In genomic region chr20:50788045-50788867, GRCh38 we compare ENCODE assay signal across 1 cellular context.
TF ChIP-seq lines count a peak whose summit lies in the region.

No MANE protein-coding gene starts in this region.

TF ChIP-seq in HepG2, 621 proteins besides CTCF, POLR2A, EP300 and RAD21 (continued from another document and continues in another):
- TF ChIP-seq SNAI1 (CRISPR knock-in tag; IDR thresholded peaks at IDR 0.05; ENCODE audit: borderline replicate concordance) (no peak), NR2F2 (IDR thresholded peaks at IDR 0.05; ENCODE audit: borderline replicate concordance, low read depth) (no peak), ZNF207 (IDR thresholded peaks at IDR 0.05; ENCODE audit: borderline replicate concordance) (no peak), SMC3 (IDR thresholded peaks at IDR 0.05; ENCODE audit: low read length) (peak; percentile 60; the same call in 1 of the 2 replicates), HMGXB4 (CRISPR knock-in tag; IDR thresholded peaks at IDR 0.05; ENCODE audit: borderline replicate concordance in 1 of 2, low read depth in 1 of 2) (peak; percentile 55 to 66; a peak in 2 of 4 replicates), GLI4 (CRISPR knock-in tag; IDR thresholded peaks at IDR 0.05; ENCODE audit: borderline replicate concordance) (no peak), CHD2 (IDR thresholded peaks at IDR 0.05; ENCODE audit: low read depth, low read length) (no peak), ZNF704 (CRISPR knock-in tag; IDR thresholded peaks at IDR 0.05; ENCODE audit: borderline replicate concordance) (no peak), MXI1 (IDR thresholded peaks at IDR 0.05; ENCODE audit: borderline replicate concordance, low read depth, low read length) (no peak), ZNF75D (CRISPR knock-in tag; IDR thresholded peaks at IDR 0.05; ENCODE audit: borderline replicate concordance) (no peak), ZNF30 (CRISPR knock-in tag; IDR thresholded peaks at IDR 0.05) (no peak), ZNF3 (CRISPR knock-in tag; IDR thresholded peaks at IDR 0.05) (no peak), ZNF7 (CRISPR knock-in tag; IDR thresholded peaks at IDR 0.05) (no peak), ZNF318 (CRISPR knock-in tag; IDR thresholded peaks at IDR 0.05) (no peak), HDAC6 (IDR thresholded peaks at IDR 0.05; ENCODE audit: low read depth, low read length) (no peak), ZNF792 (CRISPR knock-in tag; IDR thresholded peaks at IDR 0.05) (0 out of 2 replicates have a peak, but pooled peaks have one; percentile 15), ZNF562 (CRISPR knock-in tag; IDR thresholded peaks at IDR 0.05; ENCODE audit: borderline replicate concordance) (no peak), ZNF367 (CRISPR knock-in tag; IDR thresholded peaks at IDR 0.05; ENCODE audit: borderline replicate concordance) (no peak), CCDC6 (CRISPR knock-in tag; IDR thresholded peaks at IDR 0.05) (no peak), ZNF33B (CRISPR knock-in tag; IDR thresholded peaks at IDR 0.05) (no peak), KDM5B (CRISPR knock-in tag; IDR thresholded peaks at IDR 0.05; ENCODE audit: borderline replicate concordance) (no peak), ZNF607 (CRISPR knock-in tag; IDR thresholded peaks at IDR 0.05; ENCODE audit: borderline replicate concordance) (no peak; the same call in 1 of the 2 replicates), TARDBP (CRISPR knock-in tag; IDR thresholded peaks at IDR 0.05) (no peak), ERF (CRISPR knock-in tag; IDR thresholded peaks at IDR 0.05) (peak; percentile 14; the same call in 1 of the 2 replicates), TFE3 (CRISPR knock-in tag; IDR thresholded peaks at IDR 0.05) (0 out of 2 replicates have a peak, but pooled peaks have one; percentile 32), PTBP1 (IDR thresholded peaks at IDR 0.05; ENCODE audit: low read depth, low read length, poor library complexity, severe bottlenecking) (no peak), POGK (CRISPR knock-in tag; conservative IDR thresholded peaks at IDR 0.05) (no peak), GATAD1 (CRISPR knock-in tag; IDR thresholded peaks at IDR 0.05) (no peak), ZNF34 (CRISPR knock-in tag; IDR thresholded peaks at IDR 0.05; ENCODE audit: borderline replicate concordance) (no peak), KDM2A (CRISPR knock-in tag; IDR thresholded peaks at IDR 0.05; ENCODE audit: borderline replicate concordance, low read depth) (no peak), ZNF546 (CRISPR knock-in tag; conservative IDR thresholded peaks at IDR 0.05) (no peak), ZMYM2 (CRISPR knock-in tag; IDR thresholded peaks at IDR 0.05) (no peak), ZNF549 (CRISPR knock-in tag; IDR thresholded peaks at IDR 0.05) (no peak), ONECUT2 (CRISPR knock-in tag; IDR thresholded peaks at IDR 0.05) (0 out of 2 replicates have a peak, but pooled peaks have one; percentile 49), GZF1 (CRISPR knock-in tag; IDR thresholded peaks at IDR 0.05) (peak; percentile 99), ATF7 (IDR thresholded peaks at IDR 0.05) (no peak), ATF7 (CRISPR knock-in tag; IDR thresholded peaks at IDR 0.05) (no peak), CHD4 (IDR thresholded peaks at IDR 0.05; ENCODE audit: borderline replicate concordance, low read length) (no peak), U2AF1 (optimal IDR thresholded peaks at IDR 0.05; ENCODE audit: low read depth, low read length) (no peak), CEBPB (IDR thresholded peaks at IDR 0.05; ENCODE audit: borderline replicate concordance, low read depth, low read length) (peak; percentile 69; the same call in 1 of the 2 replicates), CBX1 (IDR thresholded peaks at IDR 0.05; ENCODE audit: low read depth) (no peak), MAX (IDR thresholded peaks at IDR 0.05) (no peak), ZBTB2 (CRISPR knock-in tag; IDR thresholded peaks at IDR 0.05; ENCODE audit: low read depth) (no peak), NFATC3 (CRISPR knock-in tag; IDR thresholded peaks at IDR 0.05) (no peak)
- TF ChIP-seq, protein P1, sequence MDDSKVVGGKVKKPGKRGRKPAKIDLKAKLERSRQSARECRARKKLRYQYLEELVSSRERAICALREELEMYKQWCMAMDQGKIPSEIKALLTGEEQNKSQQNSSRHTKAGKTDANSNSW (CRISPR knock-in tag; IDR thresholded peaks at IDR 0.05; ENCODE audit: borderline replicate concordance) = no peak
- TF ChIP-seq, protein P2, sequence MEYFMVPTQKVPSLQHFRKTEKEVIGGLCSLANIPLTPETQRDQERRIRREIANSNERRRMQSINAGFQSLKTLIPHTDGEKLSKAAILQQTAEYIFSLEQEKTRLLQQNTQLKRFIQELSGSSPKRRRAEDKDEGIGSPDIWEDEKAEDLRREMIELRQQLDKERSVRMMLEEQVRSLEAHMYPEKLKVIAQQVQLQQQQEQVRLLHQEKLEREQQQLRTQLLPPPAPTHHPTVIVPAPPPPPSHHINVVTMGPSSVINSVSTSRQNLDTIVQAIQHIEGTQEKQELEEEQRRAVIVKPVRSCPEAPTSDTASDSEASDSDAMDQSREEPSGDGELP (IDR thresholded peaks at IDR 0.05; ENCODE audit: borderline replicate concordance, low read depth) = peak; percentile 84; the same call in 1 of the 2 replicates
- TF ChIP-seq, protein P3, sequence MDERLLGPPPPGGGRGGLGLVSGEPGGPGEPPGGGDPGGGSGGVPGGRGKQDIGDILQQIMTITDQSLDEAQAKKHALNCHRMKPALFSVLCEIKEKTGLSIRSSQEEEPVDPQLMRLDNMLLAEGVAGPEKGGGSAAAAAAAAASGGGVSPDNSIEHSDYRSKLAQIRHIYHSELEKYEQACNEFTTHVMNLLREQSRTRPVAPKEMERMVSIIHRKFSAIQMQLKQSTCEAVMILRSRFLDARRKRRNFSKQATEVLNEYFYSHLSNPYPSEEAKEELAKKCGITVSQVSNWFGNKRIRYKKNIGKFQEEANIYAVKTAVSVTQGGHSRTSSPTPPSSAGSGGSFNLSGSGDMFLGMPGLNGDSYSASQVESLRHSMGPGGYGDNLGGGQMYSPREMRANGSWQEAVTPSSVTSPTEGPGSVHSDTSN (CRISPR knock-in tag; IDR thresholded peaks at IDR 0.05) = no peak
- TF ChIP-seq, protein P4, sequence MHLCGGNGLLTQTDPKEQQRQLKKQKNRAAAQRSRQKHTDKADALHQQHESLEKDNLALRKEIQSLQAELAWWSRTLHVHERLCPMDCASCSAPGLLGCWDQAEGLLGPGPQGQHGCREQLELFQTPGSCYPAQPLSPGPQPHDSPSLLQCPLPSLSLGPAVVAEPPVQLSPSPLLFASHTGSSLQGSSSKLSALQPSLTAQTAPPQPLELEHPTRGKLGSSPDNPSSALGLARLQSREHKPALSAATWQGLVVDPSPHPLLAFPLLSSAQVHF (CRISPR knock-in tag; IDR thresholded peaks at IDR 0.05) = no peak
